Comparison of ENCODE assay signal across 24 cellular contexts in genomic region chr2:146129231-146129630, GRCh38.
DNase-seq lines count a peak whose midpoint lies in the region; ATAC-seq, FAIRE-seq and TF ChIP-seq lines count a peak whose summit lies in the region.
"Had no signal": no experiment of that assay in that cellular context is flagged by ENCODE, and none has a peak within 500 bp of the region (broad histone marks: within the 10 kb centered on the region; RNA-seq: fewer than 3 reads in every experiment).

No MANE protein-coding gene starts in this region.

- H3K79me2 ChIP-seq in HepG2 (ENCODE audit: insufficient read depth, low read length) = no peaks in the 10 kb centered on the region

- TF ChIP-seq EP300 in HepG2 (IDR thresholded peaks at IDR 0.05; ENCODE audit: low read depth in 2 of 2, low read length in 2 of 2) = no peak
- no peak for TF ChIP-seq EP300 in HepG2 (CRISPR knock-in tag; IDR thresholded peaks at IDR 0.05; ENCODE audit: borderline replicate concordance)

- no peak overlapping the region for H3K4me2 ChIP-seq in HepG2 (ENCODE audit: low read depth, low read length)
- H3K4me2 ChIP-seq: BLaER1 treated with 17β-estradiol and CSF1 and Interleukin-3, amounts not matched to agents 10 nM and 100 nM had no signal

- H3K9ac ChIP-seq in HepG2 (ENCODE audit: insufficient read depth, low read depth, low read length) = no peak overlapping the region
- H3K9ac ChIP-seq: BLaER1 treated with 17β-estradiol and CSF1 and Interleukin-3, amounts not matched to agents 10 nM and 100 nM had no signal

- no peaks in the 10 kb centered on the region for H4K20me1 ChIP-seq in HepG2 (ENCODE audit: insufficient read depth, low read length)
- H4K20me1 ChIP-seq: BLaER1 treated with 17β-estradiol and CSF1 and Interleukin-3, amounts not matched to agents 10 nM and 100 nM had no signal

- H3K27ac ChIP-seq in HepG2 (ENCODE audit: extremely low read length, insufficient read depth, low read length) (no peak overlapping the region), right lobe of liver (no peak overlapping the region), upper lobe of right lung (no peak overlapping the region)
- H3K27ac ChIP-seq: 22Rv1; BLaER1 treated with 17β-estradiol and CSF1 and Interleukin-3, amounts not matched to agents 10 nM and 100 nM had no signal

- H3K36me3 ChIP-seq in HepG2 (replicated peaks in 1 of 2; ENCODE audit: control insufficient read depth in 1 of 2, insufficient read depth in 2 of 2, low read length in 2 of 2) (no peaks in the 10 kb centered on the region), right lobe of liver (no peaks in the 10 kb centered on the region), bronchial epithelial cell (ENCODE audit: control insufficient read depth, insufficient read depth, low read length) (no peaks in the 10 kb centered on the region), upper lobe of right lung (no peaks in the 10 kb centered on the region)
- H3K36me3 ChIP-seq: BE2C; BLaER1 treated with 17β-estradiol and CSF1 and Interleukin-3, amounts not matched to agents 10 nM and 100 nM; HAP-1 had no signal

- DNase-seq in HepG2 (ENCODE audit: low spot score) = no peak
- DNase-seq in right lobe of liver = no peak
- peak; percentile 68 for DNase-seq in bronchial epithelial cell (ENCODE audit: low read depth)
- DNase-seq in iris pigment epithelial cell (ENCODE audit: low read depth) = peak; percentile 41
- no peak for DNase-seq in activated gamma-delta T cell treated with Interleukin-2 at 50 U/mL for 16 hours
- no peak for DNase-seq in upper lobe of right lung
- DNase-seq in Right ventricle myocardium inferior (ENCODE audit: missing footprints) = no peak
- DNase-seq in NCI-H187 (lab: John Stamatoyannopoulos, UW) = no peak
- DNase-seq: AML-193; BE2C; CD4-positive, alpha-beta T cell; CD8-positive, alpha-beta memory T cell; DMS 273 treated with DMSO at 0.1 percent for 48 hours; DMS79; EL; GDM1; GOT3; HFFc6 had no signal

- BruUV-seq in HepG2 (replicated peaks; lab: Mats Ljungman, UMichigan) = no TSS peak

- CTCF ChIA-PET in HepG2 (lab: Yijun Ruan, JAX; ENCODE audit: low intra/inter-chr PET ratio, low total read pairs) = no interaction called here

- H3K27me3 ChIP-seq in HepG2 (ENCODE audit: control insufficient read depth in 1 of 2, insufficient read depth in 2 of 2, low read length in 2 of 2) (no peaks in the 10 kb centered on the region), right lobe of liver (no peaks in the 10 kb centered on the region), bronchial epithelial cell (ENCODE audit: control insufficient read depth, insufficient read depth, low read length) (no peaks in the 10 kb centered on the region), upper lobe of right lung (no peaks in the 10 kb centered on the region)
- H3K27me3 ChIP-seq: BE2C; BLaER1 treated with 17β-estradiol and CSF1 and Interleukin-3, amounts not matched to agents 10 nM and 100 nM had no signal

- TF ChIP-seq CTCF in HepG2 (CRISPR knock-in tag; IDR thresholded peaks at IDR 0.05) (no peak), right lobe of liver (IDR thresholded peaks at IDR 0.05) (no peak), bronchial epithelial cell (IDR thresholded peaks at IDR 0.05; ENCODE audit: insufficient read depth, low read length, severe bottlenecking) (no peak), upper lobe of right lung (IDR thresholded peaks at IDR 0.05) (no peak)

- 8% methylated on average over 2 of the region's 2 CpGs for WGBS in HepG2 (ENCODE audit: low lambda C conversion rate)
- WGBS in right lobe of liver (ENCODE audit: insufficient coverage, low coverage, low lambda C conversion rate, missing lambda C conversion rate) = 94% methylated on average over 2 of the region's 2 CpGs

- H3K4me3 ChIP-seq in HepG2 (replicated peaks in 1 of 3; ENCODE audit: insufficient read depth in 1 of 3, low read depth in 2 of 3, low read length in 3 of 3) = no peak overlapping the region
- no peak overlapping the region for H3K4me3 ChIP-seq in right lobe of liver
- no peak overlapping the region for H3K4me3 ChIP-seq in bronchial epithelial cell (ENCODE audit: low read depth, low read length)
- H3K4me3 ChIP-seq in upper lobe of right lung = no peak overlapping the region
- H3K4me3 ChIP-seq: BLaER1 treated with 17β-estradiol and CSF1 and Interleukin-3, amounts not matched to agents 10 nM and 100 nM; GM12878; HAP-1 had no signal

- no peak for TF ChIP-seq RAD21 in HepG2 (CRISPR knock-in tag; IDR thresholded peaks at IDR 0.05)

- POLR2A ChIA-PET in HepG2 (lab: Yijun Ruan, JAX) = no interaction called here

- ATAC-seq in HepG2 = no peak
- ATAC-seq in right lobe of liver = no peak
- ATAC-seq in upper lobe of right lung = no peak
- ATAC-seq in Right ventricle myocardium inferior = no peak
- ATAC-seq: GM12878 had no signal

- TF ChIP-seq POLR2A in HepG2 (IDR thresholded peaks at IDR 0.05; ENCODE audit: insufficient read depth in 1 of 2, low read depth in 2 of 2, low read length in 2 of 2) = no peak
- no peak for TF ChIP-seq POLR2A in right lobe of liver (IDR thresholded peaks at IDR 0.05)

- H3K4me1 ChIP-seq in HepG2 (ENCODE audit: insufficient read depth, low read length) (peaks cover 6% of the 10 kb centered on the region; the same call in 1 of the 2 replicates), right lobe of liver (no peaks in the 10 kb centered on the region), upper lobe of right lung (no peaks in the 10 kb centered on the region)
- H3K4me1 ChIP-seq: BE2C, HAP-1 had no signal

- H2AFZ ChIP-seq in HepG2 (ENCODE audit: low read length) = no peak overlapping the region

- in situ Hi-C loops in HepG2 (cut with HindIII; ENCODE audit: extremely low pct_ligation_motif_present, low pct_unique_long_range_greater_than_20kb) = no loop called here

- intact Hi-C loops in HepG2 (cut with micrococcal nuclease; ENCODE audit: unreplicated experiment) = no loop called here
- intact Hi-C loops in right lobe of liver (cut with DNase I) = no loop called here
- intact Hi-C loops in upper lobe of right lung (cut with DNase I) = no loop called here
- intact Hi-C loops in Right ventricle myocardium inferior (cut with DNase I) = no loop called here

- FAIRE-seq in HepG2 (lab: Jason Lieb, UNC) (peak; percentile 12), bronchial epithelial cell (lab: Jason Lieb, UNC) (no peak)
- FAIRE-seq: A204.1, GM12878, H54 had no signal

- H3K9me3 ChIP-seq in HepG2 (ENCODE audit: low read length) = no peaks in the 10 kb centered on the region
- no peaks in the 10 kb centered on the region for H3K9me3 ChIP-seq in right lobe of liver
- no peaks in the 10 kb centered on the region for H3K9me3 ChIP-seq in upper lobe of right lung
- H3K9me3 ChIP-seq: BE2C; BLaER1 treated with 17β-estradiol and CSF1 and Interleukin-3, amounts not matched to agents 10 nM and 100 nM; HAP-1 had no signal

TF ChIP-seq in HepG2, 621 proteins besides CTCF, POLR2A, EP300 and RAD21:
- TF ChIP-seq ZNF547 (CRISPR knock-in tag; IDR thresholded peaks at IDR 0.05) (no peak), TBL1XR1 (IDR thresholded peaks at IDR 0.05; ENCODE audit: borderline replicate concordance, low read length, partially characterized antibody) (no peak), HNRNPK (IDR thresholded peaks at IDR 0.05; ENCODE audit: low read depth, low read length, poor library complexity, severe bottlenecking) (no peak), ZKSCAN1 (IDR thresholded peaks at IDR 0.05; ENCODE audit: low read length) (no peak), ZNF513 (CRISPR knock-in tag; conservative IDR thresholded peaks at IDR 0.05) (no peak), ZNF615 (CRISPR knock-in tag; IDR thresholded peaks at IDR 0.05; ENCODE audit: borderline replicate concordance) (no peak), TEAD3 (CRISPR knock-in tag; optimal IDR thresholded peaks at IDR 0.05; ENCODE audit: borderline replicate concordance) (no peak), ZNF530 (CRISPR knock-in tag; IDR thresholded peaks at IDR 0.05; ENCODE audit: low read depth) (no peak), ZBTB20 (CRISPR knock-in tag; IDR thresholded peaks at IDR 0.05; ENCODE audit: borderline replicate concordance, low read depth) (no peak), ZNF577 (CRISPR knock-in tag; IDR thresholded peaks at IDR 0.05; ENCODE audit: borderline replicate concordance, low read depth) (no peak), SP5 (CRISPR knock-in tag; IDR thresholded peaks at IDR 0.05; ENCODE audit: borderline replicate concordance, low read depth) (no peak), ZNF589 (CRISPR knock-in tag; conservative IDR thresholded peaks at IDR 0.05) (no peak), FOXM1 (CRISPR knock-in tag; IDR thresholded peaks at IDR 0.05) (no peak), ZSCAN9 (CRISPR knock-in tag; IDR thresholded peaks at IDR 0.05; ENCODE audit: borderline replicate concordance) (no peak), ZNF205 (CRISPR knock-in tag; IDR thresholded peaks at IDR 0.05) (no peak), MZF1 (CRISPR knock-in tag; IDR thresholded peaks at IDR 0.05; ENCODE audit: borderline replicate concordance) (no peak)
TF ChIP-seq in HepG2: peak in this region for 0.

Comparison
In these comparisons a context has a peak if more than half of its experiments do, and no peak if none do; other contexts are left out.
1. DNase-seq: peak in bronchial epithelial cell (single experiment) and iris pigment epithelial cell (single experiment); none in HepG2 (single experiment), right lobe of liver (0 of 3), activated gamma-delta T cell treated with Interleukin-2 at 50 U/mL for 16 hours (single experiment), upper lobe of right lung (single experiment), Right ventricle myocardium inferior (single experiment) and NCI-H187 (0 of 2).